In genomic region chr19:44644391-44645016, GRCh38 we compare ENCODE assay signal across 8 cellular contexts. TPM values are rescaled to one million over a fixed set of nuclear protein-coding genes. Genes with fewer than 3 reads are reported as not detected.
DNase-seq lines count a peak whose midpoint lies in the region; ATAC-seq and TF ChIP-seq lines count a peak whose summit lies in the region.

No MANE protein-coding gene starts in this region.

- intact Hi-C loops in Calu3 (cut with micrococcal nuclease; ENCODE audit: unreplicated experiment), result loop anchor here (2.0 kb wide), 1 partner anchor 56 kb away; no protein-coding TSS in a partner anchor

- peak overlapping the region; percentile 62 for H3K27ac Mint-ChIP-seq in Calu3 (ENCODE audit: unreplicated experiment)

- H3K27me3 Mint-ChIP-seq in Calu3 (ENCODE audit: unreplicated experiment), result no peaks in the 10 kb centered on the region

- peak overlapping the region; percentile 91 for H3K4me3 ChIP-seq in fibroblast of the aortic adventitia (ENCODE audit: low read depth, low read length)

- peaks cover 67% of the 10 kb centered on the region for H3K4me1 Mint-ChIP-seq in Calu3 (ENCODE audit: low read depth, unreplicated experiment)

- BruUV-seq in Calu3 (replicated peaks; lab: Mats Ljungman, UMichigan), result no TSS peak

- ATAC-seq in omental fat pad (ENCODE audit: low FRiP score) (peak; percentile 61), GM19397 (IDR thresholded peaks at IDR 0.05; ENCODE audit: unreplicated experiment) (no peak), HG03571 (IDR thresholded peaks at IDR 0.05; ENCODE audit: unreplicated experiment) (no peak)

- H3K9me3 Mint-ChIP-seq in Calu3 (ENCODE audit: low read depth, unreplicated experiment), result no peaks in the 10 kb centered on the region

- peak overlapping the region; percentile 95 for H3K27ac ChIP-seq in VCaP

- TF ChIP-seq CTCF in Calu3 (IDR thresholded peaks at IDR 0.05; ENCODE audit: unreplicated experiment), result no peak
- TF ChIP-seq CTCF in VCaP (conservative IDR thresholded peaks at IDR 0.05), result no peak
- TF ChIP-seq CTCF in fibroblast of the aortic adventitia (IDR thresholded peaks at IDR 0.05; ENCODE audit: insufficient read depth, low read length), result no peak
- TF ChIP-seq CTCF in omental fat pad (IDR thresholded peaks at IDR 0.05), result no peak

- CTCF ChIA-PET in Calu3 (lab: Charles Lee), result interaction anchor here (0.6 to 3.1 kb wide), 11 partner anchors 10 to 748 kb away, joined by 3 to 12 read pairs (median 5); no protein-coding TSS in a partner anchor

- DNase-seq in Calu3 (peak; percentile 73), HT-29 (ENCODE audit: low spot score) (peak; percentile 77), fibroblast of the aortic adventitia (ENCODE audit: low read depth) (peak; percentile 44), omental fat pad (ENCODE audit: low spot score) (no peak), Ammon's horn (ENCODE audit: low spot score) (no peak)

- H3K4me3 Mint-ChIP-seq in Calu3 (ENCODE audit: low read depth, unreplicated experiment), result peak overlapping the region; percentile 91

- peaks cover 66% of the 10 kb centered on the region for H3K36me3 Mint-ChIP-seq in Calu3 (ENCODE audit: insufficient read depth, unreplicated experiment)

RNA-seq across cellular contexts. Expression of gene PVR, which starts 0.8 kb away (rescaled TPM):
- 176 and 215 TPM in 2 replicates for total RNA-seq in Calu3 (2022)
- 204 and 206 TPM in 2 replicates for total RNA-seq in HT-29 (2014; rRNA removed; shearing (Covaris generic))
- 16.7 and 31.5 TPM in 2 replicates for total RNA-seq in fibroblast of the aortic adventitia (ENCODE audit: low replicate concordance)
- total RNA-seq in omental fat pad, result 10 to 100 TPM; 17.0 to 93.9 (median 28.6) TPM

RNA-seq across cellular contexts. Expression of gene CEACAM19, which starts 26.8 kb away (rescaled TPM):
- total RNA-seq in Calu3 (2022) (66.2 and 67.8 TPM in 2 replicates), fibroblast of the aortic adventitia (ENCODE audit: low replicate concordance) (1.3 and 2.5 TPM in 2 replicates), omental fat pad (1 to 10 TPM; 2.1 to 6.8 (median 3.8) TPM)
- total RNA-seq in HT-29 (2014; rRNA removed; shearing (Covaris generic)), result 1.0 and 2.2 TPM in 2 replicates

RNA-seq across cellular contexts. Expression of gene IGSF23, which starts 31.1 kb away (rescaled TPM):
- total RNA-seq in Calu3 (2022), result not detected in 2 replicates
- not detected in 2 replicates for total RNA-seq in HT-29 (2014; rRNA removed; shearing (Covaris generic))
- total RNA-seq in fibroblast of the aortic adventitia (ENCODE audit: low replicate concordance), result not detected in 2 replicates
- not detected for total RNA-seq in omental fat pad

RNA-seq across cellular contexts. Expression of gene CEACAM16, which starts 54.4 kb away (rescaled TPM):
- total RNA-seq in Calu3 (2022), result 0.38 TPM in 1 of 2 replicates, not detected in the other
- not detected in 2 replicates for total RNA-seq in HT-29 (2014; rRNA removed; shearing (Covaris generic))
- total RNA-seq in fibroblast of the aortic adventitia (ENCODE audit: low replicate concordance), result not detected in 2 replicates
- not detected for total RNA-seq in omental fat pad

Comparison
In these comparisons a context has a peak if more than half of its experiments do, and no peak if none do; other contexts are left out.
1. DNase-seq: peak in Calu3 (single experiment), HT-29 (single experiment) and fibroblast of the aortic adventitia (single experiment); none in omental fat pad (single experiment) and Ammon's horn (single experiment).